Comparison of ENCODE assay signal across 27 cellular contexts in genomic region chr11:115652094-115652493, GRCh38.
"Had no signal": no experiment of that assay in that cellular context is flagged by ENCODE, and none has a peak within 500 bp of the region (broad histone marks: within the 10 kb centered on the region; RNA-seq: fewer than 3 reads in every experiment).

No MANE protein-coding gene starts in this region.

- H3K4me1 Mint-ChIP-seq: activated CD4-positive, alpha-beta T cell treated with anti-CD3 and anti-CD28 coated beads, Interleukin-2, amount 10 ng/mL, durations not matched to agents 7 days and 5 days; activated CD8-positive, alpha-beta memory T cell treated with anti-CD3 and anti-CD28 coated beads, Interleukin-2, amount 10 ng/mL, durations not matched to agents 7 days and 5 days; T-cell had no signal

- H3K36me3 ChIP-seq: brain microvascular endothelial cell, lower lobe of right lung, neutrophil, ovary, prostate gland, tibial artery, WERI-Rb-1 had no signal

- H3K9me3 Mint-ChIP-seq: activated CD4-positive, alpha-beta T cell treated with anti-CD3 and anti-CD28 coated beads, Interleukin-2, amount 10 ng/mL, durations not matched to agents 7 days and 5 days; activated CD8-positive, alpha-beta T cell treated with anti-CD3 and anti-CD28 coated beads for 36 hours; stimulated activated naive CD8-positive, alpha-beta T cell treated with anti-CD3 and anti-CD28 coated beads, Interleukin-15, Interleukin-2, amounts not matched to agents 100 ng/mL and 50 ng/mL, for 24 hours had no signal

- H3K36me3 Mint-ChIP-seq: activated CD8-positive, alpha-beta memory T cell treated with anti-CD3 and anti-CD28 coated beads, Interleukin-2, amount 10 ng/mL, durations not matched to agents 7 days and 5 days; natural killer cell treated with Interleukin-12 subunit alpha and Interleukin-12 subunit beta and Interleukin-15 and Interleukin-18, amount 100 ng/mL, for 72 hours; T-cell had no signal

- H3K9me3 ChIP-seq: lower lobe of right lung, neutrophil, ovary, prostate gland, tibial artery had no signal

- H3K27ac ChIP-seq: brain microvascular endothelial cell, lower lobe of right lung, neutrophil, ovary, prostate gland, tibial artery, WERI-Rb-1 had no signal

- H3K27me3 ChIP-seq: brain microvascular endothelial cell, ovary had no signal

- H3K4me1 ChIP-seq: lower lobe of right lung, tibial artery had no signal

- ATAC-seq: activated CD8-positive, alpha-beta memory T cell treated with anti-CD3 and anti-CD28 coated beads, Interleukin-2, amount 10 ng/mL, durations not matched to agents 7 days and 5 days; activated CD8-positive, alpha-beta T cell treated with anti-CD3 and anti-CD28 coated beads for 36 hours; esophagus mucosa; natural killer cell treated with Interleukin-12 subunit alpha and Interleukin-12 subunit beta and Interleukin-15 and Interleukin-18, amount 100 ng/mL, for 72 hours; T-cell had no signal

- H3K4me3 ChIP-seq: lower lobe of right lung, ovary, prostate gland, tibial artery had no signal

- H3K27me3 Mint-ChIP-seq: activated CD4-positive, alpha-beta T cell treated with anti-CD3 and anti-CD28 coated beads, Interleukin-2, amount 10 ng/mL, durations not matched to agents 7 days and 5 days; activated CD8-positive, alpha-beta memory T cell treated with anti-CD3 and anti-CD28 coated beads, Interleukin-2, amount 10 ng/mL, durations not matched to agents 7 days and 5 days had no signal

- H3K4me3 Mint-ChIP-seq: activated CD4-positive, alpha-beta T cell treated with anti-CD3 and anti-CD28 coated beads, Interleukin-2, amount 10 ng/mL, durations not matched to agents 7 days and 5 days; activated CD8-positive, alpha-beta memory T cell treated with anti-CD3 and anti-CD28 coated beads, Interleukin-2, amount 10 ng/mL, durations not matched to agents 7 days and 5 days; activated CD8-positive, alpha-beta T cell treated with anti-CD3 and anti-CD28 coated beads for 36 hours; mesothelial cell of epicardium; natural killer cell treated with Interleukin-12 subunit alpha and Interleukin-12 subunit beta and Interleukin-15 and Interleukin-18, amount 100 ng/mL, for 72 hours; stimulated activated naive CD8-positive, alpha-beta T cell treated with anti-CD3 and anti-CD28 coated beads, Interleukin-15, Interleukin-2, amounts not matched to agents 100 ng/mL and 50 ng/mL, for 24 hours; T-cell had no signal

- H3K27ac Mint-ChIP-seq: activated CD4-positive, alpha-beta T cell treated with anti-CD3 and anti-CD28 coated beads, Interleukin-2, amount 10 ng/mL, durations not matched to agents 7 days and 5 days; activated CD8-positive, alpha-beta memory T cell treated with anti-CD3 and anti-CD28 coated beads, Interleukin-2, amount 10 ng/mL, durations not matched to agents 7 days and 5 days; activated CD8-positive, alpha-beta T cell treated with anti-CD3 and anti-CD28 coated beads for 36 hours; mesothelial cell of epicardium; natural killer cell treated with Interleukin-12 subunit alpha and Interleukin-12 subunit beta and Interleukin-15 and Interleukin-18, amount 100 ng/mL, for 72 hours; stimulated activated naive CD8-positive, alpha-beta T cell treated with anti-CD3 and anti-CD28 coated beads, Interleukin-15, Interleukin-2, amounts not matched to agents 100 ng/mL and 50 ng/mL, for 24 hours; T-cell had no signal

- DNase-seq: activated CD4-positive, alpha-beta T cell treated with anti-CD3 and anti-CD28 coated beads, Interleukin-2, amount 10 ng/mL, durations not matched to agents 7 days and 5 days; activated CD4-positive, CD25-positive, alpha-beta regulatory T cell treated with anti-CD3 and anti-CD28 coated beads, Interleukin-2, amount 50 U/mL, for 72 hours; activated CD8-positive, alpha-beta memory T cell treated with anti-CD3 and anti-CD28 coated beads, Interleukin-2, amount 10 ng/mL, durations not matched to agents 7 days and 5 days; activated CD8-positive, alpha-beta T cell treated with anti-CD3 and anti-CD28 coated beads for 36 hours; activated gamma-delta T cell; activated naive CD4-positive, alpha-beta T cell treated with anti-CD3 and anti-CD28 coated beads, Interleukin-2, amount 50 U/mL, for 16 hours; activated T-cell treated with anti-CD3 and anti-CD28 coated beads for 4 hours; aorta; brain microvascular endothelial cell; central memory CD4-positive, alpha-beta T cell; dermis blood vessel endothelial cell; effector CD8-positive, alpha-beta T cell; islet precursor cell; left cardiac atrium; lower lobe of right lung; ovary; stimulated activated CD4-positive, alpha-beta T cell treated with anti-CD3 and anti-CD28 coated beads, Interleukin-12 subunit alpha, Interleukin-12 subunit beta, amount 100 ng/mL, for 4 hours; stimulated activated CD4-positive, alpha-beta T cell treated with anti-CD3 and anti-CD28 coated beads, Interleukin-4, amount 100 ng/mL, for 4 hours; T-cell; tibial artery; WERI-Rb-1 had no signal
